ENCODE assay signal across 19 cellular contexts in genomic region chr14:96065661-96066459, GRCh38. TPM values are rescaled to one million over a fixed set of nuclear protein-coding genes. Genes with fewer than 3 reads are reported as not detected.
DNase-seq lines count a peak whose midpoint lies in the region; ATAC-seq and TF ChIP-seq lines count a peak whose summit lies in the region.
"Had no signal": no experiment of that assay in that cellular context is flagged by ENCODE, and none has a peak within 500 bp of the region (broad histone marks: within the 10 kb centered on the region; RNA-seq: fewer than 3 reads in every experiment).

No MANE protein-coding gene starts in this region.

- TF ChIP-seq CTCF in heart right ventricle (IDR thresholded peaks at IDR 0.05) (no peak), upper lobe of right lung (IDR thresholded peaks at IDR 0.05) (no peak)

- H3K9me3 ChIP-seq in heart right ventricle (no peaks in the 10 kb centered on the region), upper lobe of right lung (no peaks in the 10 kb centered on the region)
- H3K9me3 ChIP-seq: Caco-2, Peyer's patch, right atrium auricular region had no signal

- H3K27ac Mint-ChIP-seq in activated T-helper 17 cell treated with anti-CD3 and anti-CD28 coated beads, Interleukin-2, amount 50 U/mL, for 72 hours: no peak overlapping the region
- H3K27ac Mint-ChIP-seq: activated CD8-positive, alpha-beta T cell treated with anti-CD3 and anti-CD28 coated beads for 36 hours; nephron progenitor cell had no signal

- H3K27me3 ChIP-seq in heart right ventricle (peaks cover 0 to 12% (median 0%) of the 10 kb centered on the region in 7 donors), upper lobe of right lung (no peaks in the 10 kb centered on the region)
- H3K27me3 ChIP-seq: Peyer's patch, right atrium auricular region had no signal

- no peaks in the 10 kb centered on the region for H3K4me1 ChIP-seq in heart right ventricle
- no peaks in the 10 kb centered on the region for H3K4me1 ChIP-seq in upper lobe of right lung
- H3K4me1 ChIP-seq: Caco-2, foreskin keratinocyte, Peyer's patch, right atrium auricular region had no signal

- peaks cover 5% of the 10 kb centered on the region for H3K4me1 Mint-ChIP-seq in activated T-helper 17 cell treated with anti-CD3 and anti-CD28 coated beads, Interleukin-2, amount 50 U/mL, for 72 hours
- H3K4me1 Mint-ChIP-seq: nephron progenitor cell had no signal

- no peak overlapping the region for H3K4me3 Mint-ChIP-seq in activated T-helper 17 cell treated with anti-CD3 and anti-CD28 coated beads, Interleukin-2, amount 50 U/mL, for 72 hours
- H3K4me3 Mint-ChIP-seq: activated CD8-positive, alpha-beta T cell treated with anti-CD3 and anti-CD28 coated beads for 36 hours; nephron progenitor cell had no signal

- ATAC-seq in heart right ventricle: no peak
- peak; percentile 31 for ATAC-seq in activated T-helper 17 cell treated with anti-CD3 and anti-CD28 coated beads, Interleukin-2, amount 50 U/mL, for 72 hours (replicated peaks)
- ATAC-seq in upper lobe of right lung: no peak
- ATAC-seq: activated CD8-positive, alpha-beta T cell treated with anti-CD3 and anti-CD28 coated beads for 36 hours; foreskin keratinocyte; HCT116 had no signal

- peak; percentile 22 for DNase-seq in cardiac septum (ENCODE audit: low spot score)
- no peak for DNase-seq in heart right ventricle
- DNase-seq in islet precursor cell: peak; percentile 41
- DNase-seq in upper lobe of right lung: peak; percentile 25
- no peak for DNase-seq in AG08396 (ENCODE audit: low spot score)
- no peak for DNase-seq in OCI-M1 (lab: John Stamatoyannopoulos, UW)
- no peak for DNase-seq in activated T-cell treated with anti-CD3 and anti-CD28 coated beads, Interleukin-2, amount 50 U/mL, for 1 hour
- DNase-seq: activated CD8-positive, alpha-beta T cell treated with anti-CD3 and anti-CD28 coated beads for 36 hours; Caco-2; foreskin keratinocyte; mammary epithelial cell; NCI-H187; NCI-H774; nephron progenitor cell; SW 1271 had no signal

- intact Hi-C loops in cardiac septum (cut with DNase I): no loop called here
- intact Hi-C loops in heart right ventricle (cut with DNase I): no loop called here
- intact Hi-C loops in upper lobe of right lung (cut with DNase I): no loop called here

- WGBS in heart right ventricle, 2 donors: 55 to 64% methylated on average over 11 of the region's 11 CpGs

- H3K36me3 Mint-ChIP-seq in activated T-helper 17 cell treated with anti-CD3 and anti-CD28 coated beads, Interleukin-2, amount 50 U/mL, for 72 hours (ENCODE audit: low read depth): no peaks in the 10 kb centered on the region

- H3K4me3 ChIP-seq in heart right ventricle (no peak overlapping the region), upper lobe of right lung (no peak overlapping the region)
- H3K4me3 ChIP-seq: Peyer's patch, right atrium auricular region had no signal

- H3K27ac ChIP-seq in heart right ventricle (no peak overlapping the region), upper lobe of right lung (no peak overlapping the region)
- H3K27ac ChIP-seq: foreskin keratinocyte, Peyer's patch, right atrium auricular region had no signal

- H3K36me3 ChIP-seq in heart right ventricle: no peaks in the 10 kb centered on the region
- no peaks in the 10 kb centered on the region for H3K36me3 ChIP-seq in upper lobe of right lung
- H3K36me3 ChIP-seq: Peyer's patch, right atrium auricular region had no signal

- H3K9me3 Mint-ChIP-seq in activated T-helper 17 cell treated with anti-CD3 and anti-CD28 coated beads, Interleukin-2, amount 50 U/mL, for 72 hours: no peaks in the 10 kb centered on the region
- H3K9me3 Mint-ChIP-seq: activated CD8-positive, alpha-beta T cell treated with anti-CD3 and anti-CD28 coated beads for 36 hours; nephron progenitor cell had no signal

- H3K27me3 Mint-ChIP-seq in activated T-helper 17 cell treated with anti-CD3 and anti-CD28 coated beads, Interleukin-2, amount 50 U/mL, for 72 hours: peaks cover 12% of the 10 kb centered on the region

RNA-seq across cellular contexts. Expression of gene C14orf132, which starts 26.7 kb away (rescaled TPM):
- total RNA-seq in cardiac septum: 18.9 TPM
- total RNA-seq in heart right ventricle: 10 to 100 TPM in 3 of 10 donors, 1 to 10 TPM in 6, under 1 TPM in 1; 0.85 to 16.2 (median 3.8) TPM
- polyA plus RNA-seq in heart right ventricle: 1 to 10 TPM in 1 of 2 donors, under 1 TPM in 1; 0.80 to 2.5 TPM
- total RNA-seq in activated T-helper 17 cell treated with anti-CD3 and anti-CD28 coated beads, Interleukin-2, amount 50 U/mL, for 72 hours: 1 to 10 TPM; 1.3 to 2.8 TPM
- 63.1 TPM for total RNA-seq in upper lobe of right lung

Comparison
In these comparisons a context has a peak if more than half of its experiments do, and no peak if none do; other contexts are left out.
1. DNase-seq: peak in cardiac septum (single experiment), islet precursor cell (single experiment) and upper lobe of right lung (single experiment); none in heart right ventricle (0 of 2), AG08396 (single experiment), OCI-M1 (single experiment) and activated T-cell treated with anti-CD3 and anti-CD28 coated beads, Interleukin-2, amount 50 U/mL, for 1 hour (single experiment).